9 cellular contexts compared by ENCODE assay signal in genomic region chr4:175103403-175103802, GRCh38.
"Had no signal": no experiment of that assay in that cellular context is flagged by ENCODE, and none has a peak within 500 bp of the region (broad histone marks: within the 10 kb centered on the region; RNA-seq: fewer than 3 reads in every experiment).

No MANE protein-coding gene starts in this region.

- H3K9ac ChIP-seq: GM23248 had no signal

- H3K27ac ChIP-seq: GM23248, HL-60 had no signal

- H3K4me3 ChIP-seq: GM23248, HAP-1 had no signal

- H3K4me1 ChIP-seq: HAP-1 had no signal

- H3K36me3 ChIP-seq: HAP-1 had no signal

- H2AFZ ChIP-seq: GM23248 had no signal

- DNase-seq: GM23248, GOT3, H7, HFFc6, IMR-90, KBM-7 had no signal

- ATAC-seq: HCT116 had no signal
